Comparison of ENCODE assay signal across 1 cellular context in the genomic region with DNA sequence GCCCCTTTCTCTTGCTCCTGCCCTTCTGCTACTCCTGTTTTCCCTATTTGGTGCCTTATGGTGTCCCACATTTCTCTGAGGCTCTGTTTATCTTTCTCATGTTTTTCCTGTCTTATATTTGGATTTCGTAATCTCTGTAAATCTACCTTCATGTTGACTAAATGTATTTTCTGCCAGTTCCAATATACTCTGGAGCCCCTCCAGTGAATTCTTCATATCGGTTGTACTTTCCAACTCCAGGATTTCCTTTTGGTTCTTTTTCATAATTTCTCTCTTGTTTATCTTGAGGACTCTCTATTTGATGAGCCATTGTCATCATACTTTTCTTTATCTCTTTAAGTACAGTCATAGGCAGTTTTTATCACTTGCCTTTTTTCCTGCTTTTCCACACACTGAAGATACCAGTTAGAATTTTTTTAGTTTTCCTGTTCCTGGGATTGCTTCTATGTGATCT.
TF ChIP-seq lines count a peak whose summit lies in the region.

No MANE protein-coding gene starts in this region.

TF ChIP-seq in HepG2, 621 proteins besides CTCF, POLR2A, EP300 and RAD21 (continued from another document and continues in another):
- TF ChIP-seq, protein P1, sequence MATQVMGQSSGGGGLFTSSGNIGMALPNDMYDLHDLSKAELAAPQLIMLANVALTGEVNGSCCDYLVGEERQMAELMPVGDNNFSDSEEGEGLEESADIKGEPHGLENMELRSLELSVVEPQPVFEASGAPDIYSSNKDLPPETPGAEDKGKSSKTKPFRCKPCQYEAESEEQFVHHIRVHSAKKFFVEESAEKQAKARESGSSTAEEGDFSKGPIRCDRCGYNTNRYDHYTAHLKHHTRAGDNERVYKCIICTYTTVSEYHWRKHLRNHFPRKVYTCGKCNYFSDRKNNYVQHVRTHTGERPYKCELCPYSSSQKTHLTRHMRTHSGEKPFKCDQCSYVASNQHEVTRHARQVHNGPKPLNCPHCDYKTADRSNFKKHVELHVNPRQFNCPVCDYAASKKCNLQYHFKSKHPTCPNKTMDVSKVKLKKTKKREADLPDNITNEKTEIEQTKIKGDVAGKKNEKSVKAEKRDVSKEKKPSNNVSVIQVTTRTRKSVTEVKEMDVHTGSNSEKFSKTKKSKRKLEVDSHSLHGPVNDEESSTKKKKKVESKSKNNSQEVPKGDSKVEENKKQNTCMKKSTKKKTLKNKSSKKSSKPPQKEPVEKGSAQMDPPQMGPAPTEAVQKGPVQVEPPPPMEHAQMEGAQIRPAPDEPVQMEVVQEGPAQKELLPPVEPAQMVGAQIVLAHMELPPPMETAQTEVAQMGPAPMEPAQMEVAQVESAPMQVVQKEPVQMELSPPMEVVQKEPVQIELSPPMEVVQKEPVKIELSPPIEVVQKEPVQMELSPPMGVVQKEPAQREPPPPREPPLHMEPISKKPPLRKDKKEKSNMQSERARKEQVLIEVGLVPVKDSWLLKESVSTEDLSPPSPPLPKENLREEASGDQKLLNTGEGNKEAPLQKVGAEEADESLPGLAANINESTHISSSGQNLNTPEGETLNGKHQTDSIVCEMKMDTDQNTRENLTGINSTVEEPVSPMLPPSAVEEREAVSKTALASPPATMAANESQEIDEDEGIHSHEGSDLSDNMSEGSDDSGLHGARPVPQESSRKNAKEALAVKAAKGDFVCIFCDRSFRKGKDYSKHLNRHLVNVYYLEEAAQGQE (IDR thresholded peaks at IDR 0.05; ENCODE audit: borderline replicate concordance in 1 of 2, low read depth in 1 of 2, low read length in 2 of 2): peak in 1 of 2 experiments; percentile 63; a peak in 1 of 4 replicates
- peak; percentile 61 for TF ChIP-seq ZNF652 (CRISPR knock-in tag; IDR thresholded peaks at IDR 0.05; ENCODE audit: borderline replicate concordance, low read depth)
- TF ChIP-seq KAT7 (CRISPR knock-in tag; IDR thresholded peaks at IDR 0.05; ENCODE audit: borderline replicate concordance): no peak
- TF ChIP-seq TOE1 (CRISPR knock-in tag; IDR thresholded peaks at IDR 0.05): 0 out of 2 replicates have a peak, but pooled peaks have one; percentile 80
- TF ChIP-seq ZC3H4 (CRISPR knock-in tag; IDR thresholded peaks at IDR 0.05; ENCODE audit: borderline replicate concordance): no peak
- TF ChIP-seq, protein P2, sequence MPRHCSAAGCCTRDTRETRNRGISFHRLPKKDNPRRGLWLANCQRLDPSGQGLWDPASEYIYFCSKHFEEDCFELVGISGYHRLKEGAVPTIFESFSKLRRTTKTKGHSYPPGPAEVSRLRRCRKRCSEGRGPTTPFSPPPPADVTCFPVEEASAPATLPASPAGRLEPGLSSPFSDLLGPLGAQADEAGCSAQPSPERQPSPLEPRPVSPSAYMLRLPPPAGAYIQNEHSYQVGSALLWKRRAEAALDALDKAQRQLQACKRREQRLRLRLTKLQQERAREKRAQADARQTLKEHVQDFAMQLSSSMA (CRISPR knock-in tag; IDR thresholded peaks at IDR 0.05): no peak
- TF ChIP-seq, protein P3, sequence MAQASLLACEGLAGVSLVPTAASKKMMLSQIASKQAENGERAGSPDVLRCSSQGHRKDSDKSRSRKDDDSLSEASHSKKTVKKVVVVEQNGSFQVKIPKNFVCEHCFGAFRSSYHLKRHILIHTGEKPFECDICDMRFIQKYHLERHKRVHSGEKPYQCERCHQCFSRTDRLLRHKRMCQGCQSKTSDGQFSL (CRISPR knock-in tag; IDR thresholded peaks at IDR 0.05): no peak
- TF ChIP-seq ZNF124 (CRISPR knock-in tag; IDR thresholded peaks at IDR 0.05): peak; percentile 96
- peak; percentile 92 for TF ChIP-seq HMG20B (CRISPR knock-in tag; conservative IDR thresholded peaks at IDR 0.05)
- no peak for TF ChIP-seq ZNF549 (CRISPR knock-in tag; IDR thresholded peaks at IDR 0.05)
- peak; percentile 90; the same call in 1 of the 2 replicates for TF ChIP-seq SMYD3 (CRISPR knock-in tag; IDR thresholded peaks at IDR 0.05)
- TF ChIP-seq ZFAT (CRISPR knock-in tag; conservative IDR thresholded peaks at IDR 0.05): no peak
- peak; percentile 71; the same call in 1 of the 2 replicates for TF ChIP-seq ZMAT3 (CRISPR knock-in tag; conservative IDR thresholded peaks at IDR 0.05)
- no peak for TF ChIP-seq MTF1 (CRISPR knock-in tag; IDR thresholded peaks at IDR 0.05)
- TF ChIP-seq ARID2 (CRISPR knock-in tag; IDR thresholded peaks at IDR 0.05; ENCODE audit: borderline replicate concordance): 0 out of 2 replicates have a peak, but pooled peaks have one; percentile 65
- no peak for TF ChIP-seq ZNF256 (CRISPR knock-in tag; conservative IDR thresholded peaks at IDR 0.05)
- TF ChIP-seq, protein P4, sequence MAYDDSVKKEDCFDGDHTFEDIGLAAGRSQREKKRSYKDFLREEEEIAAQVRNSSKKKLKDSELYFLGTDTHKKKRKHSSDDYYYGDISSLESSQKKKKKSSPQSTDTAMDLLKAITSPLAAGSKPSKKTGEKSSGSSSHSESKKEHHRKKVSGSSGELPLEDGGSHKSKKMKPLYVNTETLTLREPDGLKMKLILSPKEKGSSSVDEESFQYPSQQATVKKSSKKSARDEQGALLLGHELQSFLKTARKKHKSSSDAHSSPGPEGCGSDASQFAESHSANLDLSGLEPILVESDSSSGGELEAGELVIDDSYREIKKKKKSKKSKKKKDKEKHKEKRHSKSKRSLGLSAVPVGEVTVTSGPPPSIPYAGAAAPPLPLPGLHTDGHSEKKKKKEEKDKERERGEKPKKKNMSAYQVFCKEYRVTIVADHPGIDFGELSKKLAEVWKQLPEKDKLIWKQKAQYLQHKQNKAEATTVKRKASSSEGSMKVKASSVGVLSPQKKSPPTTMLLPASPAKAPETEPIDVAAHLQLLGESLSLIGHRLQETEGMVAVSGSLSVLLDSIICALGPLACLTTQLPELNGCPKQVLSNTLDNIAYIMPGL (CRISPR knock-in tag; IDR thresholded peaks at IDR 0.05; ENCODE audit: borderline replicate concordance in 1 of 2, low read depth in 1 of 2): peak in 1 of 2 experiments; percentile 69; a peak in 1 of 4 replicates
- peak; percentile 99 for TF ChIP-seq AHDC1 (CRISPR knock-in tag; IDR thresholded peaks at IDR 0.05; ENCODE audit: borderline replicate concordance)
- no peak for TF ChIP-seq ZC3H13 (CRISPR knock-in tag; IDR thresholded peaks at IDR 0.05)
- TF ChIP-seq ZNF331 (CRISPR knock-in tag; IDR thresholded peaks at IDR 0.05): peak; percentile 94; the same call in 1 of the 2 replicates
- TF ChIP-seq RARG (CRISPR knock-in tag; IDR thresholded peaks at IDR 0.05; ENCODE audit: low read depth): 0 out of 2 replicates have a peak, but pooled peaks have one; percentile 69
- peak; percentile 64; the same call in 1 of the 2 replicates for TF ChIP-seq ZNF24 (IDR thresholded peaks at IDR 0.05)
- no peak for TF ChIP-seq RFXAP (CRISPR knock-in tag; IDR thresholded peaks at IDR 0.05; ENCODE audit: borderline replicate concordance)
- no peak for TF ChIP-seq ZNF737 (CRISPR knock-in tag; IDR thresholded peaks at IDR 0.05; ENCODE audit: borderline replicate concordance)
- no peak for TF ChIP-seq ATF5 (CRISPR knock-in tag; IDR thresholded peaks at IDR 0.05; ENCODE audit: low read depth)
- TF ChIP-seq TBX3 (IDR thresholded peaks at IDR 0.05; ENCODE audit: borderline replicate concordance): peak; percentile 87; the same call in 1 of the 2 replicates
- no peak for TF ChIP-seq FIP1L1 (IDR thresholded peaks at IDR 0.05; ENCODE audit: borderline replicate concordance, insufficient read depth, low read depth, low read length)
- 0 out of 2 replicates have a peak, but pooled peaks have one; percentile 63 for TF ChIP-seq ZNF543 (CRISPR knock-in tag; IDR thresholded peaks at IDR 0.05)
- no peak for TF ChIP-seq MAF1 (CRISPR knock-in tag; IDR thresholded peaks at IDR 0.05; ENCODE audit: borderline replicate concordance)
- TF ChIP-seq ZNF276 (CRISPR knock-in tag; IDR thresholded peaks at IDR 0.05; ENCODE audit: low read depth): no peak
- TF ChIP-seq KLF16 (CRISPR knock-in tag; IDR thresholded peaks at IDR 0.05): peak in 1 of 2 experiments; percentile 93; a peak in 2 of 4 replicates
- TF ChIP-seq FOXP1 (IDR thresholded peaks at IDR 0.05): peak; percentile 78
- TF ChIP-seq FOXP1 (CRISPR knock-in tag; IDR thresholded peaks at IDR 0.05): peak; percentile 96
- TF ChIP-seq GFI1 (CRISPR knock-in tag; IDR thresholded peaks at IDR 0.05; ENCODE audit: borderline replicate concordance): peak; percentile 69; the same call in 1 of the 2 replicates
- no peak for TF ChIP-seq DBP (CRISPR knock-in tag; IDR thresholded peaks at IDR 0.05; ENCODE audit: not compliant biosample characterization)
- TF ChIP-seq KDM1A (CRISPR knock-in tag; IDR thresholded peaks at IDR 0.05): peak; percentile 90
- TF ChIP-seq, protein P5, sequence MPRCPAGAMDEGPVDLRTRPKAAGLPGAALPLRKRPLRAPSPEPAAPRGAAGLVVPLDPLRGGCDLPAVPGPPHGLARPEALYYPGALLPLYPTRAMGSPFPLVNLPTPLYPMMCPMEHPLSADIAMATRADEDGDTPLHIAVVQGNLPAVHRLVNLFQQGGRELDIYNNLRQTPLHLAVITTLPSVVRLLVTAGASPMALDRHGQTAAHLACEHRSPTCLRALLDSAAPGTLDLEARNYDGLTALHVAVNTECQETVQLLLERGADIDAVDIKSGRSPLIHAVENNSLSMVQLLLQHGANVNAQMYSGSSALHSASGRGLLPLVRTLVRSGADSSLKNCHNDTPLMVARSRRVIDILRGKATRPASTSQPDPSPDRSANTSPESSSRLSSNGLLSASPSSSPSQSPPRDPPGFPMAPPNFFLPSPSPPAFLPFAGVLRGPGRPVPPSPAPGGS (CRISPR knock-in tag; IDR thresholded peaks at IDR 0.05): no peak
- TF ChIP-seq TFAP4 (IDR thresholded peaks at IDR 0.05; ENCODE audit: borderline replicate concordance, low read depth): no peak
- peak; percentile 88 for TF ChIP-seq RARA (CRISPR knock-in tag; IDR thresholded peaks at IDR 0.05)
